2 cellular contexts compared by ENCODE assay signal in the genomic region with DNA sequence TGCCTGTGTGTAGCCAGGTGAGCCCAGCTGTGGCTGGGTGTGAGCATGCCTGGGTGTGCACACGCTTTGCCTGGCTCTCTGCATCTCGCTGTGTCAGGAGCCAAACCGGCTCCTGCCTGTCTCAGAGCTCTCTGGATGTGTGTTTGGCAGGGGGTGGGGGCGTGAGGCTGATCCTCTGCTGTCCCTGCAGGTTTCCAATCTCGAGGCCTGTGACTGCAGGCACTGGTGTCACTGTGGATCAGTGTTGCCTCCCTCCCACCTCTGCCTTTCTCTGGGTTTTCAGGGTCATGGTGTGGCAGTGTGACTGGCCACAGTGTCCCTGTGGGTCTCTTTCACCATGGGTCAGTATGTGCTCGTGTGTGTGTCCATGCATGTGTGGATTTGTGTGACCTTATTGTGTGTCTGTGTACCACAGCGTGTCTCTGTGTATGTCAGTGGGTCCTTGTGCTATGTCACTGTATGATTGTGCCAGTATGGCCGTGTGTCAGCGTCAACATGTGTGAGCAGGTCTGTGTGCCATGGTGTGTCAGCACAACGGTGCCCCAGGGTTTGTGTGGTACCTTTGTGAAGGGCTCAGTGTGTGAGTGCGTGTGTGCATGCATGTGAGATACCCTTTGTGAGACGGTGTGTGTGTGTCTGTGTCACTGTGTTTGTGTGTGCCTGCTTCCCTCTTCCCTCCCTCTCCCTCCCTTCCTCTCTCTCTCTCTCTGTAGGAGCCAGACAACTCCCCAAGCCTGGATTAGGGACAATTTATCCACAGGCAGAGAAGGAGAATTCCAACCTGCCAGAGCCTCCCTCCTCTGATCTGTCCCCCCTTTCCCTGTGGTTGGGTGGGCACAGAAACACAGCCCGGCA.
A peak's percentile ranks its signal among the peaks of the same experiment; 100 is the strongest.
TF ChIP-seq lines count a peak whose summit lies in the region.

No MANE protein-coding gene starts in this region.

TF ChIP-seq in HepG2, 621 proteins besides CTCF, POLR2A, EP300 and RAD21:
- TF ChIP-seq ZNF367 (CRISPR knock-in tag; IDR thresholded peaks at IDR 0.05; ENCODE audit: borderline replicate concordance) (no peak), AKAP8 (CRISPR knock-in tag; IDR thresholded peaks at IDR 0.05) (no peak), EEA1 (CRISPR knock-in tag; IDR thresholded peaks at IDR 0.05; ENCODE audit: borderline replicate concordance) (no peak), ZFP82 (CRISPR knock-in tag; IDR thresholded peaks at IDR 0.05; ENCODE audit: borderline replicate concordance) (no peak), SRSF4 (IDR thresholded peaks at IDR 0.05; ENCODE audit: low read depth, low read length, poor library complexity, severe bottlenecking) (no peak), AGO1 (IDR thresholded peaks at IDR 0.05; ENCODE audit: low read depth, low read length, poor library complexity, severe bottlenecking) (no peak)
- TF ChIP-seq, protein P1, sequence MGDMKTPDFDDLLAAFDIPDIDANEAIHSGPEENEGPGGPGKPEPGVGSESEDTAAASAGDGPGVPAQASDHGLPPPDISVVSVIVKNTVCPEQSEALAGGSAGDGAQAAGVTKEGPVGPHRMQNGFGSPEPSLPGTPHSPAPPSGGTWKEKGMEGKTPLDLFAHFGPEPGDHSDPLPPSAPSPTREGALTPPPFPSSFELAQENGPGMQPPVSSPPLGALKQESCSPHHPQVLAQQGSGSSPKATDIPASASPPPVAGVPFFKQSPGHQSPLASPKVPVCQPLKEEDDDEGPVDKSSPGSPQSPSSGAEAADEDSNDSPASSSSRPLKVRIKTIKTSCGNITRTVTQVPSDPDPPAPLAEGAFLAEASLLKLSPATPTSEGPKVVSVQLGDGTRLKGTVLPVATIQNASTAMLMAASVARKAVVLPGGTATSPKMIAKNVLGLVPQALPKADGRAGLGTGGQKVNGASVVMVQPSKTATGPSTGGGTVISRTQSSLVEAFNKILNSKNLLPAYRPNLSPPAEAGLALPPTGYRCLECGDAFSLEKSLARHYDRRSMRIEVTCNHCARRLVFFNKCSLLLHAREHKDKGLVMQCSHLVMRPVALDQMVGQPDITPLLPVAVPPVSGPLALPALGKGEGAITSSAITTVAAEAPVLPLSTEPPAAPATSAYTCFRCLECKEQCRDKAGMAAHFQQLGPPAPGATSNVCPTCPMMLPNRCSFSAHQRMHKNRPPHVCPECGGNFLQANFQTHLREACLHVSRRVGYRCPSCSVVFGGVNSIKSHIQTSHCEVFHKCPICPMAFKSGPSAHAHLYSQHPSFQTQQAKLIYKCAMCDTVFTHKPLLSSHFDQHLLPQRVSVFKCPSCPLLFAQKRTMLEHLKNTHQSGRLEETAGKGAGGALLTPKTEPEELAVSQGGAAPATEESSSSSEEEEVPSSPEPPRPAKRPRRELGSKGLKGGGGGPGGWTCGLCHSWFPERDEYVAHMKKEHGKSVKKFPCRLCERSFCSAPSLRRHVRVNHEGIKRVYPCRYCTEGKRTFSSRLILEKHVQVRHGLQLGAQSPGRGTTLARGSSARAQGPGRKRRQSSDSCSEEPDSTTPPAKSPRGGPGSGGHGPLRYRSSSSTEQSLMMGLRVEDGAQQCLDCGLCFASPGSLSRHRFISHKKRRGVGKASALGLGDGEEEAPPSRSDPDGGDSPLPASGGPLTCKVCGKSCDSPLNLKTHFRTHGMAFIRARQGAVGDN (CRISPR knock-in tag; IDR thresholded peaks at IDR 0.05), result 0 out of 2 replicates have a peak, but pooled peaks have one; percentile 9
- TF ChIP-seq, protein P2, sequence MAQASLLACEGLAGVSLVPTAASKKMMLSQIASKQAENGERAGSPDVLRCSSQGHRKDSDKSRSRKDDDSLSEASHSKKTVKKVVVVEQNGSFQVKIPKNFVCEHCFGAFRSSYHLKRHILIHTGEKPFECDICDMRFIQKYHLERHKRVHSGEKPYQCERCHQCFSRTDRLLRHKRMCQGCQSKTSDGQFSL (CRISPR knock-in tag; IDR thresholded peaks at IDR 0.05), result no peak

TF ChIP-seq in neural cell, 6 proteins besides CTCF, POLR2A, EP300 and RAD21:
- TF ChIP-seq, protein P3, sequence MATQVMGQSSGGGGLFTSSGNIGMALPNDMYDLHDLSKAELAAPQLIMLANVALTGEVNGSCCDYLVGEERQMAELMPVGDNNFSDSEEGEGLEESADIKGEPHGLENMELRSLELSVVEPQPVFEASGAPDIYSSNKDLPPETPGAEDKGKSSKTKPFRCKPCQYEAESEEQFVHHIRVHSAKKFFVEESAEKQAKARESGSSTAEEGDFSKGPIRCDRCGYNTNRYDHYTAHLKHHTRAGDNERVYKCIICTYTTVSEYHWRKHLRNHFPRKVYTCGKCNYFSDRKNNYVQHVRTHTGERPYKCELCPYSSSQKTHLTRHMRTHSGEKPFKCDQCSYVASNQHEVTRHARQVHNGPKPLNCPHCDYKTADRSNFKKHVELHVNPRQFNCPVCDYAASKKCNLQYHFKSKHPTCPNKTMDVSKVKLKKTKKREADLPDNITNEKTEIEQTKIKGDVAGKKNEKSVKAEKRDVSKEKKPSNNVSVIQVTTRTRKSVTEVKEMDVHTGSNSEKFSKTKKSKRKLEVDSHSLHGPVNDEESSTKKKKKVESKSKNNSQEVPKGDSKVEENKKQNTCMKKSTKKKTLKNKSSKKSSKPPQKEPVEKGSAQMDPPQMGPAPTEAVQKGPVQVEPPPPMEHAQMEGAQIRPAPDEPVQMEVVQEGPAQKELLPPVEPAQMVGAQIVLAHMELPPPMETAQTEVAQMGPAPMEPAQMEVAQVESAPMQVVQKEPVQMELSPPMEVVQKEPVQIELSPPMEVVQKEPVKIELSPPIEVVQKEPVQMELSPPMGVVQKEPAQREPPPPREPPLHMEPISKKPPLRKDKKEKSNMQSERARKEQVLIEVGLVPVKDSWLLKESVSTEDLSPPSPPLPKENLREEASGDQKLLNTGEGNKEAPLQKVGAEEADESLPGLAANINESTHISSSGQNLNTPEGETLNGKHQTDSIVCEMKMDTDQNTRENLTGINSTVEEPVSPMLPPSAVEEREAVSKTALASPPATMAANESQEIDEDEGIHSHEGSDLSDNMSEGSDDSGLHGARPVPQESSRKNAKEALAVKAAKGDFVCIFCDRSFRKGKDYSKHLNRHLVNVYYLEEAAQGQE (IDR thresholded peaks at IDR 0.05; ENCODE audit: borderline replicate concordance), result peak; percentile 74
- no peak for TF ChIP-seq TAF1 (IDR thresholded peaks at IDR 0.05; ENCODE audit: low read depth)
- no peak for TF ChIP-seq EZH2 (IDR thresholded peaks at IDR 0.05; ENCODE audit: borderline replicate concordance, insufficient read depth, low read length, poor library complexity, severe bottlenecking)
- no peak for TF ChIP-seq MXI1 (conservative IDR thresholded peaks at IDR 0.05; ENCODE audit: poor library complexity, severe bottlenecking)
- no peak for TF ChIP-seq POLR2AphosphoS5 (IDR thresholded peaks at IDR 0.05)
- peak; percentile 16 for TF ChIP-seq SMC3 (conservative IDR thresholded peaks at IDR 0.05; ENCODE audit: poor library complexity)
TF ChIP-seq in neural cell: peak in this region for 2.
